Comparison of ENCODE assay signal across 20 cellular contexts in the genomic region with DNA sequence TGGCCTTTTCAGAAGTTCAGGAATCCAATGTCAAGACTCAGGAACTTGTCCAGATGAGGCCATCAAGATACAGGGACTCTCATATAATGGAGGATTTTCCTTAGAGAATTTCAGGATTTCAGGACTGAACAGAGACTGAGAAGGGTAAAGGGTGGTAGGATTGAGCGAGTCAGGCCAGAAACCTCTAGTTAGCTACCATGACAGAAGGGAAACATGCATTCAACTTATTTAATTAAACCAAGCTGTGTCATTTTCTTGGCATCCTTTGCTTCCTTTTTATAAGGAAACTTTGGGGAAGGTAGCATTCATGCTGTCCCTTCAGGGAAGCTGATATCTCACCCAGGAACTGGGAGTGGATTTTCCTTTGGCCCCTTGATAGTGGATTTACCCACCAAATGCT.
"Had no signal": no experiment of that assay in that cellular context is flagged by ENCODE, and none has a peak within 500 bp of the region (broad histone marks: within the 10 kb centered on the region; RNA-seq: fewer than 3 reads in every experiment).

No MANE protein-coding gene starts in this region.

- H3K4me3 ChIP-seq: hepatocyte, lower lobe of right lung, tibial nerve had no signal

- H3K36me3 ChIP-seq: lower lobe of right lung, tibial nerve had no signal

- H3K27me3 ChIP-seq: hepatocyte, tibial nerve had no signal

- H3K9ac ChIP-seq: parathyroid adenoma had no signal

- H2AFZ ChIP-seq: hepatocyte, parathyroid adenoma had no signal

- H3K79me2 ChIP-seq: hepatocyte, parathyroid adenoma had no signal

- ATAC-seq: activated naive CD8-positive, alpha-beta T cell treated with anti-CD3 and anti-CD28 coated beads, Interleukin-2, amount 50 U/mL, for 24 hours; left colon; lower lobe of right lung; natural killer cell; stimulated activated naive B cell treated with anti-CD40 and anti-IgM and Interleukin-4, amounts not matched to agents 10 μg/mL and 1 μg/mL and 100 μg/mL, for 72 hours had no signal

- H3K4me1 ChIP-seq: lower lobe of right lung had no signal

- H3K27ac ChIP-seq: hepatocyte, lower lobe of right lung, parathyroid adenoma had no signal

- H3K4me2 ChIP-seq: hepatocyte had no signal

- DNase-seq: activated CD4-positive, alpha-beta T cell treated with anti-CD3 and anti-CD28 coated beads, Interleukin-2, amount 10 ng/mL, durations not matched to agents 7 days and 5 days; activated CD8-positive, alpha-beta memory T cell treated with anti-CD3 and anti-CD28 coated beads for 24 hours; activated CD8-positive, alpha-beta memory T cell treated with anti-CD3 and anti-CD28 coated beads, Interleukin-2, amount 50 U/mL, for 48 hours; activated effector memory CD4-positive, alpha-beta T cell treated with Interleukin-2 at 50 U/mL for 16 hours; activated naive CD4-positive, alpha-beta T cell treated with anti-CD3 and anti-CD28 coated beads, Interleukin-2, amount 10 ng/mL, durations not matched to agents 7 days and 5 days; activated naive CD8-positive, alpha-beta T cell treated with anti-CD3 and anti-CD28 coated beads, Interleukin-2, amount 50 U/mL, for 24 hours; activated T-cell treated with anti-CD3 and anti-CD28 coated beads, Interleukin-2, amount 50 U/mL, for 48 hours; aorta; cerebellar nuclear complex; cortex of kidney; erythroblast; left colon; lower lobe of right lung; natural killer cell; stimulated activated naive B cell treated with anti-CD40 and anti-IgM and Interleukin-4, amounts not matched to agents 10 μg/mL and 1 μg/mL and 100 μg/mL, for 72 hours; T-helper 1 cell; T-helper 9 cell had no signal

- H3K9me3 ChIP-seq: lower lobe of right lung had no signal
